18 cellular contexts compared by ENCODE assay signal in the genomic region with DNA sequence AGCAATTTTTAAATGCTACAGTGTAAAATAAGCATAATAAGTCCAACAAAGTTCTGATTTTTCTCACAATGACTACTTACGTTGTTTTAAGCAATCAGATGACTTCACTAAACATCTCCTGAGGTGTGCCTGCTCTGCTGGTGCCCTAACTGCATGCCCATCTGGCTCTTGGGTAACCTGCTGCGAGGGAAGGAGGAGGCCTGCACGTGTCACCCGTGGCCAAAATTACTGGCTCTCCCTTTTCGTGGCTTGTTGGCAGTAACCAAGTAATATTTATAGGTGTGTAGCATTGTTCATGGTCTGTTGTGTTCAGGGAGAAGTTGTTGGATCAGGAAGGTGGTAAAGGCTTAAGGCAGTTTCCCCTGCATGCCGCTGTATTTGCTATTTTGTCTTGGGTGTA.
"Had no signal": no experiment of that assay in that cellular context is flagged by ENCODE, and none has a peak within 500 bp of the region (broad histone marks: within the 10 kb centered on the region; RNA-seq: fewer than 3 reads in every experiment).

No MANE protein-coding gene starts in this region.

- H3K27me3 ChIP-seq: adrenal gland, hepatocyte, neural progenitor cell, testis had no signal

- H2AFZ ChIP-seq: hepatocyte, neural progenitor cell had no signal

- H3K27ac ChIP-seq: adrenal gland, hepatocyte, neural progenitor cell, testis had no signal

- H3K4me3 ChIP-seq: adrenal gland, hepatocyte, neural progenitor cell, testis had no signal

- H3K36me3 ChIP-seq: adrenal gland, neural progenitor cell had no signal

- H3K9me3 ChIP-seq: adrenal gland, testis had no signal

- DNase-seq: activated B cell treated with CpG ODN at 0.5 μM for 24 hours; activated CD4-positive, alpha-beta T cell treated with anti-CD3 and anti-CD28 coated beads for 48 hours; activated CD8-positive, alpha-beta memory T cell treated with anti-CD3 and anti-CD28 coated beads, Interleukin-2, amount 50 U/mL, for 4 hours; activated naive CD4-positive, alpha-beta T cell treated with anti-CD3 and anti-CD28 coated beads, Interleukin-2, amount 50 U/mL, for 16 hours; activated T-cell treated with anti-CD3 and anti-CD28 coated beads, Interleukin-2, amount 50 U/mL, for 4 hours; adrenal gland; effector CD8-positive, alpha-beta T cell; left colon; small intestine; stimulated activated CD4-positive, alpha-beta T cell treated with anti-CD3 and anti-CD28 coated beads, Interleukin-15, amount 100 ng/mL, for 24 hours; stimulated activated CD4-positive, alpha-beta T cell treated with anti-CD3 and anti-CD28 coated beads, Interleukin-2, amount 100 ng/mL, for 48 hours; T-cell; testis had no signal

- H3K9me3 Mint-ChIP-seq: activated B cell treated with CpG ODN at 0.5 μM for 24 hours; activated T-cell treated with anti-CD3 and anti-CD28 coated beads, Interleukin-2, amount 50 U/mL, for 4 hours; dendritic cell treated with granulocyte-macrophage colony-stimulating factor and Interleukin-4, amounts not matched to agents 40 ng/mL and 50 ng/mL, for 4 days; neural progenitor cell; T-cell; type B pancreatic cell had no signal

- H3K27ac Mint-ChIP-seq: activated B cell treated with CpG ODN at 0.5 μM for 24 hours; dendritic cell treated with granulocyte-macrophage colony-stimulating factor and Interleukin-4, amounts not matched to agents 40 ng/mL and 50 ng/mL, for 4 days; neural progenitor cell; progenitor cell of endocrine pancreas; type B pancreatic cell had no signal

- ATAC-seq: activated T-cell treated with anti-CD3 and anti-CD28 coated beads, Interleukin-2, amount 50 U/mL, for 4 hours; left colon; T-cell had no signal

- H3K27me3 Mint-ChIP-seq: activated B cell treated with CpG ODN at 0.5 μM for 24 hours; dendritic cell treated with granulocyte-macrophage colony-stimulating factor and Interleukin-4, amounts not matched to agents 40 ng/mL and 50 ng/mL, for 4 days; progenitor cell of endocrine pancreas; T-cell; type B pancreatic cell had no signal

- H3K36me3 Mint-ChIP-seq: neural progenitor cell, T-cell, type B pancreatic cell had no signal

- H3K4me2 ChIP-seq: hepatocyte, neural progenitor cell had no signal

- H3K4me3 Mint-ChIP-seq: activated B cell treated with CpG ODN at 0.5 μM for 24 hours; activated T-cell treated with anti-CD3 and anti-CD28 coated beads, Interleukin-2, amount 50 U/mL, for 4 hours; dendritic cell treated with granulocyte-macrophage colony-stimulating factor and Interleukin-4, amounts not matched to agents 40 ng/mL and 50 ng/mL, for 4 days; neural progenitor cell; T-cell; type B pancreatic cell had no signal
